Comparison of ENCODE assay signal across 1 cellular context in the genomic region with DNA sequence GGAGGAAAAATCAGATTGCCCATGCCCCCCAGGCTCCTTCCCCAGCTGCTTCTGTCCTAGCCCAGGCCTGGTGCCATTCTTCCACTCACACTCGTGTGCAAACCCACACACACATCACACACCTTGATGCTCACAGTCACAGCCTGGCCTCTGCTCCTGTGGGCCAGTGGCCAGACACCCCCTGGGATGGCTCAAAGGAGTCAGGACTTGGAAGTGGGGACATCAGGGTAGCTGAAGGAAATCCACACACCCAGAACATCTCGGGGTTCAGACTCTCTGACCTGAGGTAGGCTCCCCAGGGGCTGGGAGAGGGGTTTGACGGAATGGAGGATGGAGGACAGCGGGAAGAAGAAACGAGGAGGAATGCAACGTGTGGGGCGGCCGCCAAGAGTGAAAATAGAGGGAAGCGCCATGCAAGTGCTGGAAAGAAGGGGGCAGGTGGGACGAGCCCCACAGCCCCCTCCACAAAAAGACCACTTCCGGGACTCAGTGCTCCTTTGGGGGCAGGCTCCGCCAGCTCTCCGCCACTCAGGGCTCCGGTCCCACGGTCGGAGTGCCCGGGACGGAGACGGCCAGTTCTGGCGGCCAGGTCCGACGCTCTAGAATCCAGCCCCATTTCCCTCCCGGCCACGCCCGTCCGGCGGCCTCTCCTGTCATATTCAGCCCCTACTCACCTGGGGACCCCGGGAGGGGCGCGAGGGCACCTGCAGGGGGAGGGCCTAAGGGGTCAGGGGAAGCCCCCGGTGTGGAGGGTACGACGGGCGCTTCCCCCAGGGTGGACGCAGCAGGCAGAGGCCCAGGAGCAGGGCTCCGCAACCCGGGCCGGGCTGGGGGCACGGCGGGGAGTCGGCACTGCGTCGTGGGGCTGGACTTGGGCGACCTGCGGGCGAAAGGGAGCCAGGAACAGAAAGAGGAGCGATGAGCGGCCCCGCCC.
A peak's percentile ranks its signal among the peaks of the same experiment; 100 is the strongest.
TF ChIP-seq lines count a peak whose summit lies in the region.
"Not testable (repeated sequence)": the region's sequence is repeated elsewhere in the genome, so short reads cannot be mapped to it uniquely, and the experiment has no call there.

No MANE protein-coding gene starts in this region.

TF ChIP-seq in HepG2, 621 proteins besides CTCF, POLR2A, EP300 and RAD21 (continues in another document):
- 0 out of 2 replicates have a peak, but pooled peaks have one; percentile 28 for TF ChIP-seq ZNF317 (CRISPR knock-in tag; IDR thresholded peaks at IDR 0.05)
- TF ChIP-seq, protein P1, sequence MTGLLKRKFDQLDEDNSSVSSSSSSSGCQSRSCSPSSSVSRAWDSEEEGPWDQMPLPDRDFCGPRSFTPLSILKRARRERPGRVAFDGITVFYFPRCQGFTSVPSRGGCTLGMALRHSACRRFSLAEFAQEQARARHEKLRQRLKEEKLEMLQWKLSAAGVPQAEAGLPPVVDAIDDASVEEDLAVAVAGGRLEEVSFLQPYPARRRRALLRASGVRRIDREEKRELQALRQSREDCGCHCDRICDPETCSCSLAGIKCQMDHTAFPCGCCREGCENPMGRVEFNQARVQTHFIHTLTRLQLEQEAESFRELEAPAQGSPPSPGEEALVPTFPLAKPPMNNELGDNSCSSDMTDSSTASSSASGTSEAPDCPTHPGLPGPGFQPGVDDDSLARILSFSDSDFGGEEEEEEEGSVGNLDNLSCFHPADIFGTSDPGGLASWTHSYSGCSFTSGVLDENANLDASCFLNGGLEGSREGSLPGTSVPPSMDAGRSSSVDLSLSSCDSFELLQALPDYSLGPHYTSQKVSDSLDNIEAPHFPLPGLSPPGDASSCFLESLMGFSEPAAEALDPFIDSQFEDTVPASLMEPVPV (CRISPR knock-in tag; IDR thresholded peaks at IDR 0.05): peak; percentile 75; the same call in 1 of the 2 replicates
- TF ChIP-seq, protein P2, sequence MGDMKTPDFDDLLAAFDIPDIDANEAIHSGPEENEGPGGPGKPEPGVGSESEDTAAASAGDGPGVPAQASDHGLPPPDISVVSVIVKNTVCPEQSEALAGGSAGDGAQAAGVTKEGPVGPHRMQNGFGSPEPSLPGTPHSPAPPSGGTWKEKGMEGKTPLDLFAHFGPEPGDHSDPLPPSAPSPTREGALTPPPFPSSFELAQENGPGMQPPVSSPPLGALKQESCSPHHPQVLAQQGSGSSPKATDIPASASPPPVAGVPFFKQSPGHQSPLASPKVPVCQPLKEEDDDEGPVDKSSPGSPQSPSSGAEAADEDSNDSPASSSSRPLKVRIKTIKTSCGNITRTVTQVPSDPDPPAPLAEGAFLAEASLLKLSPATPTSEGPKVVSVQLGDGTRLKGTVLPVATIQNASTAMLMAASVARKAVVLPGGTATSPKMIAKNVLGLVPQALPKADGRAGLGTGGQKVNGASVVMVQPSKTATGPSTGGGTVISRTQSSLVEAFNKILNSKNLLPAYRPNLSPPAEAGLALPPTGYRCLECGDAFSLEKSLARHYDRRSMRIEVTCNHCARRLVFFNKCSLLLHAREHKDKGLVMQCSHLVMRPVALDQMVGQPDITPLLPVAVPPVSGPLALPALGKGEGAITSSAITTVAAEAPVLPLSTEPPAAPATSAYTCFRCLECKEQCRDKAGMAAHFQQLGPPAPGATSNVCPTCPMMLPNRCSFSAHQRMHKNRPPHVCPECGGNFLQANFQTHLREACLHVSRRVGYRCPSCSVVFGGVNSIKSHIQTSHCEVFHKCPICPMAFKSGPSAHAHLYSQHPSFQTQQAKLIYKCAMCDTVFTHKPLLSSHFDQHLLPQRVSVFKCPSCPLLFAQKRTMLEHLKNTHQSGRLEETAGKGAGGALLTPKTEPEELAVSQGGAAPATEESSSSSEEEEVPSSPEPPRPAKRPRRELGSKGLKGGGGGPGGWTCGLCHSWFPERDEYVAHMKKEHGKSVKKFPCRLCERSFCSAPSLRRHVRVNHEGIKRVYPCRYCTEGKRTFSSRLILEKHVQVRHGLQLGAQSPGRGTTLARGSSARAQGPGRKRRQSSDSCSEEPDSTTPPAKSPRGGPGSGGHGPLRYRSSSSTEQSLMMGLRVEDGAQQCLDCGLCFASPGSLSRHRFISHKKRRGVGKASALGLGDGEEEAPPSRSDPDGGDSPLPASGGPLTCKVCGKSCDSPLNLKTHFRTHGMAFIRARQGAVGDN (CRISPR knock-in tag; IDR thresholded peaks at IDR 0.05): peak; percentile 70
- TF ChIP-seq, protein P3, sequence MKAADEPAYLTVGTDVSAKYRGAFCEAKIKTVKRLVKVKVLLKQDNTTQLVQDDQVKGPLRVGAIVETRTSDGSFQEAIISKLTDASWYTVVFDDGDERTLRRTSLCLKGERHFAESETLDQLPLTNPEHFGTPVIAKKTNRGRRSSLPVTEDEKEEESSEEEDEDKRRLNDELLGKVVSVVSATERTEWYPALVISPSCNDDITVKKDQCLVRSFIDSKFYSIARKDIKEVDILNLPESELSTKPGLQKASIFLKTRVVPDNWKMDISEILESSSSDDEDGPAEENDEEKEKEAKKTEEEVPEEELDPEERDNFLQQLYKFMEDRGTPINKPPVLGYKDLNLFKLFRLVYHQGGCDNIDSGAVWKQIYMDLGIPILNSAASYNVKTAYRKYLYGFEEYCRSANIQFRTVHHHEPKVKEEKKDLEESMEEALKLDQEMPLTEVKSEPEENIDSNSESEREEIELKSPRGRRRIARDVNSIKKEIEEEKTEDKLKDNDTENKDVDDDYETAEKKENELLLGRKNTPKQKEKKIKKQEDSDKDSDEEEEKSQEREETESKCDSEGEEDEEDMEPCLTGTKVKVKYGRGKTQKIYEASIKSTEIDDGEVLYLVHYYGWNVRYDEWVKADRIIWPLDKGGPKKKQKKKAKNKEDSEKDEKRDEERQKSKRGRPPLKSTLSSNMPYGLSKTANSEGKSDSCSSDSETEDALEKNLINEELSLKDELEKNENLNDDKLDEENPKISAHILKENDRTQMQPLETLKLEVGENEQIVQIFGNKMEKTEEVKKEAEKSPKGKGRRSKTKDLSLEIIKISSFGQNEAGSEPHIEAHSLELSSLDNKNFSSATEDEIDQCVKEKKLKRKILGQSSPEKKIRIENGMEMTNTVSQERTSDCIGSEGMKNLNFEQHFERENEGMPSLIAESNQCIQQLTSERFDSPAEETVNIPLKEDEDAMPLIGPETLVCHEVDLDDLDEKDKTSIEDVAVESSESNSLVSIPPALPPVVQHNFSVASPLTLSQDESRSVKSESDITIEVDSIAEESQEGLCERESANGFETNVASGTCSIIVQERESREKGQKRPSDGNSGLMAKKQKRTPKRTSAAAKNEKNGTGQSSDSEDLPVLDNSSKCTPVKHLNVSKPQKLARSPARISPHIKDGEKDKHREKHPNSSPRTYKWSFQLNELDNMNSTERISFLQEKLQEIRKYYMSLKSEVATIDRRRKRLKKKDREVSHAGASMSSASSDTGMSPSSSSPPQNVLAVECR (CRISPR knock-in tag; IDR thresholded peaks at IDR 0.05; ENCODE audit: borderline replicate concordance): peak; percentile 57; the same call in 1 of the 2 replicates
- 0 out of 2 replicates have a peak, but pooled peaks have one; percentile 20 for TF ChIP-seq ARHGAP35 (CRISPR knock-in tag; IDR thresholded peaks at IDR 0.05; ENCODE audit: borderline replicate concordance)
- TF ChIP-seq RNF2 (conservative IDR thresholded peaks at IDR 0.05; ENCODE audit: low read depth): 0 out of 2 replicates have a peak, but pooled peaks have one; percentile 25
- TF ChIP-seq ZFY (CRISPR knock-in tag; IDR thresholded peaks at IDR 0.05): 0 out of 2 replicates have a peak, but pooled peaks have one; percentile 25
- TF ChIP-seq ZNF501 (CRISPR knock-in tag; IDR thresholded peaks at IDR 0.05): 0 out of 2 replicates have a peak, but pooled peaks have one; percentile 7
- TF ChIP-seq, protein P4, sequence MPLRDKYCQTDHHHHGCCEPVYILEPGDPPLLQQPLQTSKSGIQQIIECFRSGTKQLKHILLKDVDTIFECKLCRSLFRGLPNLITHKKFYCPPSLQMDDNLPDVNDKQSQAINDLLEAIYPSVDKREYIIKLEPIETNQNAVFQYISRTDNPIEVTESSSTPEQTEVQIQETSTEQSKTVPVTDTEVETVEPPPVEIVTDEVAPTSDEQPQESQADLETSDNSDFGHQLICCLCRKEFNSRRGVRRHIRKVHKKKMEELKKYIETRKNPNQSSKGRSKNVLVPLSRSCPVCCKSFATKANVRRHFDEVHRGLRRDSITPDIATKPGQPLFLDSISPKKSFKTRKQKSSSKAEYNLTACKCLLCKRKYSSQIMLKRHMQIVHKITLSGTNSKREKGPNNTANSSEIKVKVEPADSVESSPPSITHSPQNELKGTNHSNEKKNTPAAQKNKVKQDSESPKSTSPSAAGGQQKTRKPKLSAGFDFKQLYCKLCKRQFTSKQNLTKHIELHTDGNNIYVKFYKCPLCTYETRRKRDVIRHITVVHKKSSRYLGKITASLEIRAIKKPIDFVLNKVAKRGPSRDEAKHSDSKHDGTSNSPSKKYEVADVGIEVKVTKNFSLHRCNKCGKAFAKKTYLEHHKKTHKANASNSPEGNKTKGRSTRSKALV (CRISPR knock-in tag; IDR thresholded peaks at IDR 0.05): 0 out of 2 replicates have a peak, but pooled peaks have one; percentile 26
- TF ChIP-seq, protein P5, sequence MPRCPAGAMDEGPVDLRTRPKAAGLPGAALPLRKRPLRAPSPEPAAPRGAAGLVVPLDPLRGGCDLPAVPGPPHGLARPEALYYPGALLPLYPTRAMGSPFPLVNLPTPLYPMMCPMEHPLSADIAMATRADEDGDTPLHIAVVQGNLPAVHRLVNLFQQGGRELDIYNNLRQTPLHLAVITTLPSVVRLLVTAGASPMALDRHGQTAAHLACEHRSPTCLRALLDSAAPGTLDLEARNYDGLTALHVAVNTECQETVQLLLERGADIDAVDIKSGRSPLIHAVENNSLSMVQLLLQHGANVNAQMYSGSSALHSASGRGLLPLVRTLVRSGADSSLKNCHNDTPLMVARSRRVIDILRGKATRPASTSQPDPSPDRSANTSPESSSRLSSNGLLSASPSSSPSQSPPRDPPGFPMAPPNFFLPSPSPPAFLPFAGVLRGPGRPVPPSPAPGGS (CRISPR knock-in tag; IDR thresholded peaks at IDR 0.05): peak; percentile 53; the same call in 1 of the 2 replicates
- 0 out of 2 replicates have a peak, but pooled peaks have one; percentile 24 for TF ChIP-seq ZNF839 (CRISPR knock-in tag; IDR thresholded peaks at IDR 0.05; ENCODE audit: borderline replicate concordance)
- 0 out of 2 replicates have a peak, but pooled peaks have one; percentile 29 for TF ChIP-seq BORCS8-MEF2B (CRISPR knock-in tag; IDR thresholded peaks at IDR 0.05)
- 0 out of 2 replicates have a peak, but pooled peaks have one; percentile 25 for TF ChIP-seq ZMYM4 (CRISPR knock-in tag; IDR thresholded peaks at IDR 0.05)
- TF ChIP-seq LCORL (IDR thresholded peaks at IDR 0.05): not testable (repeated sequence)
- TF ChIP-seq LCORL (CRISPR knock-in tag; IDR thresholded peaks at IDR 0.05): peak; percentile 43; the same call in 1 of the 2 replicates
- TF ChIP-seq ZNF329 (CRISPR knock-in tag; IDR thresholded peaks at IDR 0.05; ENCODE audit: low read depth): 0 out of 2 replicates have a peak, but pooled peaks have one; percentile 26
- TF ChIP-seq YEATS2 (CRISPR knock-in tag; IDR thresholded peaks at IDR 0.05; ENCODE audit: borderline replicate concordance): 0 out of 2 replicates have a peak, but pooled peaks have one; percentile 35
- TF ChIP-seq ZSCAN21 (CRISPR knock-in tag; IDR thresholded peaks at IDR 0.05; ENCODE audit: borderline replicate concordance): 0 out of 2 replicates have a peak, but pooled peaks have one; percentile 55
- TF ChIP-seq, protein P6, sequence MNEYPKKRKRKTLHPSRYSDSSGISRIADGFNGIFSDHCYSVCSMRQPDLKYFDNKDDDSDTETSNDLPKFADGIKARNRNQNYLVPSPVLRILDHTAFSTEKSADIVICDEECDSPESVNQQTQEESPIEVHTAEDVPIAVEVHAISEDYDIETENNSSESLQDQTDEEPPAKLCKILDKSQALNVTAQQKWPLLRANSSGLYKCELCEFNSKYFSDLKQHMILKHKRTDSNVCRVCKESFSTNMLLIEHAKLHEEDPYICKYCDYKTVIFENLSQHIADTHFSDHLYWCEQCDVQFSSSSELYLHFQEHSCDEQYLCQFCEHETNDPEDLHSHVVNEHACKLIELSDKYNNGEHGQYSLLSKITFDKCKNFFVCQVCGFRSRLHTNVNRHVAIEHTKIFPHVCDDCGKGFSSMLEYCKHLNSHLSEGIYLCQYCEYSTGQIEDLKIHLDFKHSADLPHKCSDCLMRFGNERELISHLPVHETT (CRISPR knock-in tag; conservative IDR thresholded peaks at IDR 0.05): 0 out of 2 replicates have a peak, but pooled peaks have one; percentile 13
- 0 out of 2 replicates have a peak, but pooled peaks have one; percentile 4 for TF ChIP-seq HOXA3 (CRISPR knock-in tag; IDR thresholded peaks at IDR 0.05)
- TF ChIP-seq KMT2A (CRISPR knock-in tag; IDR thresholded peaks at IDR 0.05): 0 out of 2 replicates have a peak, but pooled peaks have one; percentile 24
- TF ChIP-seq ZEB1 (IDR thresholded peaks at IDR 0.05; ENCODE audit: insufficient replicate concordance, low read depth): peak; percentile 73
- TF ChIP-seq PHF8 (CRISPR knock-in tag; IDR thresholded peaks at IDR 0.05): peak; percentile 48
- TF ChIP-seq ZNF777 (CRISPR knock-in tag; IDR thresholded peaks at IDR 0.05): peak; percentile 23; the same call in 1 of the 2 replicates
- TF ChIP-seq GABPB1 (CRISPR knock-in tag; IDR thresholded peaks at IDR 0.05): peak; percentile 57; the same call in 1 of the 2 replicates
- TF ChIP-seq, protein P7, sequence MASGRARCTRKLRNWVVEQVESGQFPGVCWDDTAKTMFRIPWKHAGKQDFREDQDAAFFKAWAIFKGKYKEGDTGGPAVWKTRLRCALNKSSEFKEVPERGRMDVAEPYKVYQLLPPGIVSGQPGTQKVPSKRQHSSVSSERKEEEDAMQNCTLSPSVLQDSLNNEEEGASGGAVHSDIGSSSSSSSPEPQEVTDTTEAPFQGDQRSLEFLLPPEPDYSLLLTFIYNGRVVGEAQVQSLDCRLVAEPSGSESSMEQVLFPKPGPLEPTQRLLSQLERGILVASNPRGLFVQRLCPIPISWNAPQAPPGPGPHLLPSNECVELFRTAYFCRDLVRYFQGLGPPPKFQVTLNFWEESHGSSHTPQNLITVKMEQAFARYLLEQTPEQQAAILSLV (CRISPR knock-in tag; IDR thresholded peaks at IDR 0.05; ENCODE audit: borderline replicate concordance): peak; percentile 33; the same call in 1 of the 2 replicates
- TF ChIP-seq HNRNPK (IDR thresholded peaks at IDR 0.05; ENCODE audit: low read depth, low read length, poor library complexity, severe bottlenecking): peak; percentile 10
- TF ChIP-seq, protein P8, sequence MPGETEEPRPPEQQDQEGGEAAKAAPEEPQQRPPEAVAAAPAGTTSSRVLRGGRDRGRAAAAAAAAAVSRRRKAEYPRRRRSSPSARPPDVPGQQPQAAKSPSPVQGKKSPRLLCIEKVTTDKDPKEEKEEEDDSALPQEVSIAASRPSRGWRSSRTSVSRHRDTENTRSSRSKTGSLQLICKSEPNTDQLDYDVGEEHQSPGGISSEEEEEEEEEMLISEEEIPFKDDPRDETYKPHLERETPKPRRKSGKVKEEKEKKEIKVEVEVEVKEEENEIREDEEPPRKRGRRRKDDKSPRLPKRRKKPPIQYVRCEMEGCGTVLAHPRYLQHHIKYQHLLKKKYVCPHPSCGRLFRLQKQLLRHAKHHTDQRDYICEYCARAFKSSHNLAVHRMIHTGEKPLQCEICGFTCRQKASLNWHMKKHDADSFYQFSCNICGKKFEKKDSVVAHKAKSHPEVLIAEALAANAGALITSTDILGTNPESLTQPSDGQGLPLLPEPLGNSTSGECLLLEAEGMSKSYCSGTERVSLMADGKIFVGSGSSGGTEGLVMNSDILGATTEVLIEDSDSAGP (CRISPR knock-in tag; IDR thresholded peaks at IDR 0.05; ENCODE audit: borderline replicate concordance): peak; percentile 30; the same call in 1 of the 2 replicates
- peak; percentile 46; the same call in 1 of the 2 replicates for TF ChIP-seq TAF1 (CRISPR knock-in tag; IDR thresholded peaks at IDR 0.05)
